ENCODE assay signal across 28 cellular contexts in the genomic region with DNA sequence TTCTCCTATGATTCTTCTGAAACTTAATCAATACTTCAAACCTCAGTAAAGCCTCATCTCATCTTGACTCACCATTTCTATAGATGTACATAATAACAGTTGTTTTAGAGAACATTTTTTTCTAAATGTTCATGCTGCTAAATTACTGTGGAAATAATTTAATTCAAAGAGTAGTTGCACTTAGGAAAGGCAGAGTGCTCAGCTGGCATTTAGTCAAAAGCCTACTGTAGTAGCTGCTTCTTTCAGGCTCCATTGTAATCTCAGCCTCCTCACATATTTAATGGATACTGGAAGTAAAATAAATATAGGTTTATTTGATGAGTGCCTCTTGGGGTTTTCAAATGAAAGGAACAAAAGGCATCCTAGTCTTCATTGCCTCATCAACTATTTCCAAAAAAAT.
DNase-seq lines count a peak whose midpoint lies in the region; ATAC-seq, FAIRE-seq and TF ChIP-seq lines count a peak whose summit lies in the region.
"Had no signal": no experiment of that assay in that cellular context is flagged by ENCODE, and none has a peak within 500 bp of the region (broad histone marks: within the 10 kb centered on the region; RNA-seq: fewer than 3 reads in every experiment).

No MANE protein-coding gene starts in this region.

- no peaks in the 10 kb centered on the region for H3K27me3 ChIP-seq in A673 (replicated peaks; ENCODE audit: insufficient read depth, low read depth, low read length, poor library complexity)
- H3K27me3 ChIP-seq: heart right ventricle, sigmoid colon, tibial artery had no signal

- peaks cover 9% of the 10 kb centered on the region for H3K9me3 ChIP-seq in A673 (ENCODE audit: low read depth, low read length, poor library complexity, severe bottlenecking)

- CTCF ChIA-PET in A673 (lab: Charles Lee): no interaction called here
- CTCF ChIA-PET in activated naive CD4-positive, alpha-beta T cell treated with anti-CD3 and anti-CD28 coated beads for 36 hours (lab: Charles Lee): no interaction called here

- no peak for ATAC-seq in GM21825 (IDR thresholded peaks at IDR 0.05; ENCODE audit: unreplicated experiment)
- ATAC-seq: heart right ventricle, Right ventricle myocardium inferior had no signal

- no peak for TF ChIP-seq CTCF in A673 (conservative IDR thresholded peaks at IDR 0.05; ENCODE audit: low read depth, low read length)

- POLR2A ChIA-PET in A673 (lab: Charles Lee; ENCODE audit: low non-redundant PET): no interaction called here

- H3K4me1 ChIP-seq in A673 (ENCODE audit: insufficient read depth, low read length, poor library complexity, severe bottlenecking): peaks cover 9% of the 10 kb centered on the region
- H3K4me1 ChIP-seq: heart right ventricle, sigmoid colon, tibial artery had no signal

- H3K36me3 Mint-ChIP-seq in activated naive CD4-positive, alpha-beta T cell treated with anti-CD3 and anti-CD28 coated beads for 36 hours (ENCODE audit: low read depth): no peaks in the 10 kb centered on the region
- H3K36me3 Mint-ChIP-seq: CD4-positive, CD25-positive, alpha-beta regulatory T cell; naive B cell had no signal

- peak; percentile 64 for DNase-seq in A673 (ENCODE audit: low spot score)
- peak; percentile 86 for DNase-seq in NCI-H1105 (lab: John Stamatoyannopoulos, UW)
- DNase-seq in NCI-H2081 treated with DMSO at 0.1 percent for 48 hours (lab: John Stamatoyannopoulos, UW): peak; percentile 78
- DNase-seq in NCI-H774 (lab: John Stamatoyannopoulos, UW): peak; percentile 81
- no peak for DNase-seq in D341Med (ENCODE audit: low spot score)
- no peak for DNase-seq in activated naive CD4-positive, alpha-beta T cell treated with anti-CD3 and anti-CD28 coated beads for 36 hours
- no peak for DNase-seq in GM12891 (ENCODE audit: insufficient read length, low spot score)
- DNase-seq: activated CD4-positive, alpha-beta memory T cell treated with anti-CD3 and anti-CD28 coated beads, Interleukin-2, amount 10 ng/mL, durations not matched to agents 7 days and 5 days; activated CD8-positive, alpha-beta memory T cell treated with anti-CD3 and anti-CD28 coated beads, Interleukin-2, amount 50 U/mL, for 4 hours; activated naive CD4-positive, alpha-beta T cell treated with anti-CD3 and anti-CD28 coated beads, Interleukin-2, amount 50 U/mL, for 16 hours; amniotic stem cell; CD4-positive, CD25-positive, alpha-beta regulatory T cell; heart right ventricle; KBM-7; kidney glomerular epithelial cell; midbrain; naive B cell; NCI-H146; sigmoid colon; stimulated activated CD4-positive, alpha-beta T cell treated with anti-CD3 and anti-CD28 coated beads, Interleukin-4, amount 100 ng/mL, for 24 hours; tibial artery had no signal

- H3K4me3 ChIP-seq in A673 (ENCODE audit: low read depth, low read length, poor library complexity, severe bottlenecking): no peak overlapping the region
- H3K4me3 ChIP-seq: heart right ventricle, sigmoid colon, tibial artery had no signal

- no peaks in the 10 kb centered on the region for H3K4me1 Mint-ChIP-seq in activated naive CD4-positive, alpha-beta T cell treated with anti-CD3 and anti-CD28 coated beads for 36 hours (ENCODE audit: low read depth)
- H3K4me1 Mint-ChIP-seq: activated CD4-positive, alpha-beta memory T cell treated with anti-CD3 and anti-CD28 coated beads, Interleukin-2, amount 10 ng/mL, durations not matched to agents 7 days and 5 days; CD4-positive, CD25-positive, alpha-beta regulatory T cell; naive B cell had no signal

- H3K4me3 Mint-ChIP-seq in activated naive CD4-positive, alpha-beta T cell treated with anti-CD3 and anti-CD28 coated beads for 36 hours: no peak overlapping the region
- H3K4me3 Mint-ChIP-seq: activated CD4-positive, alpha-beta memory T cell treated with anti-CD3 and anti-CD28 coated beads, Interleukin-2, amount 10 ng/mL, durations not matched to agents 7 days and 5 days; activated T-helper 1 cell treated with anti-CD3 and anti-CD28 coated beads, Interleukin-12 subunit alpha, Interleukin-12 subunit beta, Interleukin-2, Interleukin-4 antibody, amounts not matched to agents 30 ng/mL and 10 ng/mL and 1 ng/mL, durations not matched to agents 14 hours and 24 hours and 36 hours; CD4-positive, CD25-positive, alpha-beta regulatory T cell; naive B cell; T-helper 2 cell treated with Interferon-gamma antibody and Interleukin-4, amounts not matched to agents 5 μg/mL and 100 μg/mL, for 36 hours had no signal

- H3K36me3 ChIP-seq in A673 (ENCODE audit: insufficient read depth, low read length, poor library complexity, severe bottlenecking): no peaks in the 10 kb centered on the region
- H3K36me3 ChIP-seq: heart right ventricle, sigmoid colon, tibial artery had no signal

- BruUV-seq in A673 (replicated peaks; lab: Mats Ljungman, UMichigan): no TSS peak

- no peak overlapping the region for H3K27ac ChIP-seq in A673 (ENCODE audit: low read depth, low read length, poor library complexity, severe bottlenecking)
- H3K27ac ChIP-seq: heart right ventricle, sigmoid colon, tibial artery had no signal

- peaks cover 7% of the 10 kb centered on the region for H3K9me3 Mint-ChIP-seq in activated naive CD4-positive, alpha-beta T cell treated with anti-CD3 and anti-CD28 coated beads for 36 hours
- H3K9me3 Mint-ChIP-seq: activated CD4-positive, alpha-beta memory T cell treated with anti-CD3 and anti-CD28 coated beads, Interleukin-2, amount 10 ng/mL, durations not matched to agents 7 days and 5 days; activated T-helper 1 cell treated with anti-CD3 and anti-CD28 coated beads, Interleukin-12 subunit alpha, Interleukin-12 subunit beta, Interleukin-2, Interleukin-4 antibody, amounts not matched to agents 30 ng/mL and 10 ng/mL and 1 ng/mL, durations not matched to agents 14 hours and 24 hours and 36 hours; T-helper 2 cell treated with Interferon-gamma antibody and Interleukin-4, amounts not matched to agents 5 μg/mL and 100 μg/mL, for 36 hours had no signal

- no peak for FAIRE-seq in GM12891 (lab: Jason Lieb, UNC)
- FAIRE-seq: A204.1, D721Med, frontal cortex had no signal

- intact Hi-C loops in A673 (cut with micrococcal nuclease; ENCODE audit: unreplicated experiment): no loop called here
- intact Hi-C loops in activated naive CD4-positive, alpha-beta T cell treated with anti-CD3 and anti-CD28 coated beads for 36 hours (cut with micrococcal nuclease): no loop called here

- no peak overlapping the region for H3K27ac Mint-ChIP-seq in activated naive CD4-positive, alpha-beta T cell treated with anti-CD3 and anti-CD28 coated beads for 36 hours
- H3K27ac Mint-ChIP-seq: activated CD4-positive, alpha-beta memory T cell treated with anti-CD3 and anti-CD28 coated beads, Interleukin-2, amount 10 ng/mL, durations not matched to agents 7 days and 5 days; activated T-helper 1 cell treated with anti-CD3 and anti-CD28 coated beads, Interleukin-12 subunit alpha, Interleukin-12 subunit beta, Interleukin-2, Interleukin-4 antibody, amounts not matched to agents 30 ng/mL and 10 ng/mL and 1 ng/mL, durations not matched to agents 14 hours and 24 hours and 36 hours; CD4-positive, CD25-positive, alpha-beta regulatory T cell; naive B cell; T-helper 2 cell treated with Interferon-gamma antibody and Interleukin-4, amounts not matched to agents 5 μg/mL and 100 μg/mL, for 36 hours had no signal

- TF ChIP-seq POLR2A in GM12891 (IDR thresholded peaks at IDR 0.05; ENCODE audit: low read depth, low read length): no peak

- peaks cover 4% of the 10 kb centered on the region for H3K27me3 Mint-ChIP-seq in activated naive CD4-positive, alpha-beta T cell treated with anti-CD3 and anti-CD28 coated beads for 36 hours (ENCODE audit: low read depth)
- H3K27me3 Mint-ChIP-seq: activated CD4-positive, alpha-beta memory T cell treated with anti-CD3 and anti-CD28 coated beads, Interleukin-2, amount 10 ng/mL, durations not matched to agents 7 days and 5 days; naive B cell had no signal

TF ChIP-seq in GM12891, 5 proteins besides CTCF, POLR2A, EP300 and RAD21:
- TF ChIP-seq SPI1 (IDR thresholded peaks at IDR 0.05; ENCODE audit: low read depth, low read length) (no peak), POU2F2 (IDR thresholded peaks at IDR 0.05; ENCODE audit: low read depth, low read length) (no peak), POLR2AphosphoS5 (IDR thresholded peaks at IDR 0.05; ENCODE audit: low read depth, low read length) (no peak), TAF1 (IDR thresholded peaks at IDR 0.05; ENCODE audit: low read depth, low read length) (no peak), PAX5 (IDR thresholded peaks at IDR 0.05; ENCODE audit: insufficient read depth, low read length, severe bottlenecking) (no peak)

Comparison
In these comparisons a context has a peak if more than half of its experiments do, and no peak if none do; other contexts are left out.
1. DNase-seq: peak in A673 (single experiment), NCI-H1105 (single experiment), NCI-H2081 treated with DMSO at 0.1 percent for 48 hours (single experiment) and NCI-H774 (single experiment); none in D341Med (single experiment), activated naive CD4-positive, alpha-beta T cell treated with anti-CD3 and anti-CD28 coated beads for 36 hours (single experiment) and GM12891 (single experiment).